13 cellular contexts compared by ENCODE assay signal in genomic region chr9:72454871-72455471, GRCh38.
DNase-seq lines count a peak whose midpoint lies in the region; ATAC-seq and TF ChIP-seq lines count a peak whose summit lies in the region.
"Had no signal": no experiment of that assay in that cellular context is flagged by ENCODE, and none has a peak within 500 bp of the region (broad histone marks: within the 10 kb centered on the region; RNA-seq: fewer than 3 reads in every experiment).

No MANE protein-coding gene starts in this region.

- H3K4me2 ChIP-seq in IMR-90 (ENCODE audit: low read depth, low read length) = no peak overlapping the region

- no peak overlapping the region for H4K8ac ChIP-seq in IMR-90 (ENCODE audit: low read depth in 2 of 2, low read length in 2 of 2)

- no peak overlapping the region for H3K4ac ChIP-seq in IMR-90 (ENCODE audit: low read depth, low read length)

- TF ChIP-seq CTCF in 22Rv1 (IDR thresholded peaks at IDR 0.05) = no peak
- TF ChIP-seq CTCF in IMR-90 (conservative IDR thresholded peaks at IDR 0.05; ENCODE audit: low read depth, low read length) = no peak

- H2BK5ac ChIP-seq in IMR-90 (ENCODE audit: low read depth, low read length, poor library complexity, severe bottlenecking) = no peak overlapping the region

- H3K18ac ChIP-seq in IMR-90 (ENCODE audit: low read depth, low read length) = peak overlapping the region; percentile 31; the same call in 1 of the 2 replicates

- no peaks in the 10 kb centered on the region for H3K36me3 ChIP-seq in IMR-90 (ENCODE audit: control insufficient read depth, insufficient read depth, low read length)
- H3K36me3 ChIP-seq in endocrine pancreas (ENCODE audit: control insufficient read depth, insufficient read depth, low read length) = no peaks in the 10 kb centered on the region
- H3K36me3 ChIP-seq in mesodermal cell (ENCODE audit: control insufficient read depth, insufficient read depth, low read length) = no peaks in the 10 kb centered on the region

- no peak overlapping the region for H3K56ac ChIP-seq in IMR-90 (ENCODE audit: extremely low read depth, insufficient read depth, low read length)

- H3K14ac ChIP-seq in IMR-90 (replicated peaks; ENCODE audit: low read depth, low read length) = no peak overlapping the region

- H2AFZ ChIP-seq in IMR-90 (replicated peaks; ENCODE audit: low read length, poor library complexity) = no peak overlapping the region

- no peak overlapping the region for H4K91ac ChIP-seq in IMR-90 (ENCODE audit: insufficient read depth, low read depth, low read length)

- whole genome bisulfite sequencing in IMR-90 (ENCODE audit: extremely low coverage in 2 of 2, insufficient read length in 1 of 2), 2 experiments = no CpG with 5 or more reads among the region's 2 CpGs
- WGBS in mesodermal cell (ENCODE audit: insufficient coverage in 2 of 2), 2 experiments = 40% methylated on average over 1 of the region's 2 CpGs; no CpG with 5 or more reads in 1 of the 2 experiments

- H2BK15ac ChIP-seq in IMR-90 (ENCODE audit: low read depth, low read length) = no peak overlapping the region

- no peak; the same call in 1 of the 2 replicates for ATAC-seq in IMR-90 (ENCODE audit: low read depth)
- no peak for ATAC-seq in GM19328 (IDR thresholded peaks at IDR 0.05; ENCODE audit: unreplicated experiment)
- ATAC-seq in GM18907 (IDR thresholded peaks at IDR 0.05; ENCODE audit: unreplicated experiment) = no peak
- ATAC-seq in HG03565 (IDR thresholded peaks at IDR 0.05; ENCODE audit: unreplicated experiment) = no peak
- ATAC-seq: left ventricle myocardium superior had no signal

- H3K27me3 ChIP-seq in IMR-90 (ENCODE audit: control insufficient read depth, insufficient read depth, low read length) (no peaks in the 10 kb centered on the region), endocrine pancreas (ENCODE audit: control insufficient read depth, insufficient read depth, low read length) (no peaks in the 10 kb centered on the region)
- H3K27me3 ChIP-seq: dorsolateral prefrontal cortex had no signal

- no peak overlapping the region; the same call in 1 of the 2 replicates for H4K5ac ChIP-seq in IMR-90 (ENCODE audit: low read depth, low read length)

- dilution Hi-C loops in IMR-90 (cut with HindIII; ENCODE audit: low sequenced_read_pairs, unreplicated experiment) = no loop called here

- H3K9me1 ChIP-seq in IMR-90 (ENCODE audit: insufficient read depth, low read length) = no peaks in the 10 kb centered on the region

- intact Hi-C loops in IMR-90 (cut with micrococcal nuclease) = no loop called here

- no peaks in the 10 kb centered on the region for H4K20me1 ChIP-seq in IMR-90 (ENCODE audit: insufficient read depth, low read length)

- CTCF ChIA-PET in IMR-90 (lab: Yijun Ruan, JAX) = no interaction called here

- in situ Hi-C loops in IMR-90 (cut with MboI; ENCODE audit: low sequenced_read_pairs) = no loop called here

- DNase-seq in IMR-90 = no peak
- DNase-seq in stimulated activated CD4-positive, alpha-beta T cell treated with anti-CD3 and anti-CD28 coated beads, Interleukin-2, amount 100 ng/mL, for 24 hours = no peak
- DNase-seq: activated CD4-positive, alpha-beta T cell treated with anti-CD3 and anti-CD28 coated beads for 1 hour; activated T-cell treated with anti-CD3 and anti-CD28 coated beads, Interleukin-2, amount 50 U/mL, for 48 hours; dorsolateral prefrontal cortex; left ventricle myocardium superior; occipital lobe had no signal

- no peaks in the 10 kb centered on the region for H3K4me1 ChIP-seq in IMR-90 (ENCODE audit: control insufficient read depth, insufficient read depth, low read length)
- H3K4me1 ChIP-seq in endocrine pancreas (ENCODE audit: control insufficient read depth, insufficient read depth, low read length) = peaks cover 28% of the 10 kb centered on the region
- peaks cover 6% of the 10 kb centered on the region for H3K4me1 ChIP-seq in mesodermal cell (ENCODE audit: control insufficient read depth, insufficient read depth, low read length, poor library complexity, severe bottlenecking)

- POLR2A ChIA-PET in IMR-90 (lab: Charles Lee; ENCODE audit: unreplicated experiment) = no interaction called here

- H3K27ac ChIP-seq in 22Rv1 = peak overlapping the region; percentile 88
- no peak overlapping the region for H3K27ac ChIP-seq in IMR-90 (ENCODE audit: insufficient read depth, low read length)
- peak overlapping the region; percentile 31 for H3K27ac ChIP-seq in mesodermal cell (ENCODE audit: low read depth, low read length, severe bottlenecking)

- H3K23ac ChIP-seq in IMR-90 (ENCODE audit: low read depth, low read length) = no peak overlapping the region

- H3K9me3 ChIP-seq in IMR-90 (ENCODE audit: control insufficient read depth, insufficient read depth, low read length) = no peaks in the 10 kb centered on the region
- H3K9me3 ChIP-seq in endocrine pancreas (ENCODE audit: control insufficient read depth, low read length) = no peaks in the 10 kb centered on the region
- H3K9me3 ChIP-seq in mesodermal cell (ENCODE audit: control insufficient read depth, low read length) = no peaks in the 10 kb centered on the region

- no TSS peak for BruUV-seq in IMR-90 (replicated peaks; lab: Mats Ljungman, UMichigan)

- H3K4me3 ChIP-seq in IMR-90 (ENCODE audit: insufficient read depth, low read depth, low read length) (no peak overlapping the region), endocrine pancreas (ENCODE audit: control insufficient read depth, insufficient read depth, low read length) (peak overlapping the region; percentile 31), mesodermal cell (ENCODE audit: extremely low read depth, insufficient read depth, low read length, poor library complexity, severe bottlenecking) (no peak overlapping the region)

- no peak overlapping the region for H2AK5ac ChIP-seq in IMR-90 (ENCODE audit: low read depth, low read length)

- H2BK20ac ChIP-seq in IMR-90 (ENCODE audit: low read depth, low read length) = no peak overlapping the region

- H3K9ac ChIP-seq in IMR-90 (ENCODE audit: low read depth, low read length) = no peak overlapping the region
- no peak overlapping the region for H3K9ac ChIP-seq in endocrine pancreas (ENCODE audit: control insufficient read depth, insufficient read depth, low read length)

- no peak overlapping the region for H2BK120ac ChIP-seq in IMR-90 (ENCODE audit: low read depth, low read length)

- TF ChIP-seq RAD21 in IMR-90 (IDR thresholded peaks at IDR 0.05; ENCODE audit: low read length) = no peak

- no peak overlapping the region for H2AK9ac ChIP-seq in IMR-90 (replicated peaks; ENCODE audit: low read depth, low read length, poor library complexity)

- H3K79me1 ChIP-seq in IMR-90 (ENCODE audit: low read depth in 1 of 2, low read length in 2 of 2) = no peaks in the 10 kb centered on the region

- no peak for TF ChIP-seq POLR2A in IMR-90 (IDR thresholded peaks at IDR 0.05; ENCODE audit: low read depth, low read length)

TF ChIP-seq in IMR-90, 13 proteins besides CTCF, POLR2A, EP300 and RAD21:
- no peak for TF ChIP-seq ELK1 (IDR thresholded peaks at IDR 0.05; ENCODE audit: borderline replicate concordance, low read depth, low read length)
- TF ChIP-seq CHD1 (IDR thresholded peaks at IDR 0.05; ENCODE audit: low read depth, low read length) = no peak
- TF ChIP-seq RCOR1 (IDR thresholded peaks at IDR 0.05; ENCODE audit: insufficient replicate concordance, low read length) = no peak
- TF ChIP-seq BHLHE40 (IDR thresholded peaks at IDR 0.05; ENCODE audit: low read depth, low read length) = no peak
- TF ChIP-seq USF2 (IDR thresholded peaks at IDR 0.05; ENCODE audit: low read depth, low read length) = no peak
- TF ChIP-seq CEBPB (IDR thresholded peaks at IDR 0.05; ENCODE audit: low read depth, low read length) = no peak
- no peak for TF ChIP-seq RFX5 (IDR thresholded peaks at IDR 0.05; ENCODE audit: low read depth, low read length)
- no peak for TF ChIP-seq NFE2L2 (IDR thresholded peaks at IDR 0.05; ENCODE audit: low read depth, low read length)
- no peak for TF ChIP-seq MAZ (IDR thresholded peaks at IDR 0.05; ENCODE audit: borderline replicate concordance, low read depth, low read length)
- TF ChIP-seq MXI1 (IDR thresholded peaks at IDR 0.05; ENCODE audit: borderline replicate concordance, low read depth, low read length) = no peak
- no peak for TF ChIP-seq FOS (IDR thresholded peaks at IDR 0.05; ENCODE audit: low read depth, low read length)
- TF ChIP-seq SMC3 (IDR thresholded peaks at IDR 0.05; ENCODE audit: low read depth, low read length) = no peak
- TF ChIP-seq MAFK (IDR thresholded peaks at IDR 0.05; ENCODE audit: low read depth, low read length) = no peak
TF ChIP-seq in IMR-90: peak in this region for 0.
